Comparison of ENCODE assay signal across 14 cellular contexts in genomic region chr9:137721479-137721878, GRCh38.
A peak's percentile ranks its signal among the peaks of the same experiment; 100 is the strongest.
DNase-seq lines count a peak whose midpoint lies in the region; ATAC-seq and TF ChIP-seq lines count a peak whose summit lies in the region.
"Had no signal": no experiment of that assay in that cellular context is flagged by ENCODE, and none has a peak within 500 bp of the region (broad histone marks: within the 10 kb centered on the region; RNA-seq: fewer than 3 reads in every experiment).

No MANE protein-coding gene starts in this region.

- CTCF ChIA-PET in HEK293 (lab: Yijun Ruan, JAX), result interaction anchor here (0.6 to 0.7 kb wide), 5 partner anchors 12 to 182 kb away, joined by 3 to 5 read pairs (median 3); no protein-coding TSS in a partner anchor
- CTCF ChIA-PET in activated CD4-positive, alpha-beta memory T cell treated with anti-CD3 and anti-CD28 coated beads, Interleukin-2, amount 10 ng/mL, durations not matched to agents 7 days and 5 days (lab: Charles Lee), result no interaction called here

- no peak for ATAC-seq in psoas muscle

- peaks cover 47% of the 10 kb centered on the region for H3K9me3 Mint-ChIP-seq in activated CD4-positive, alpha-beta memory T cell treated with anti-CD3 and anti-CD28 coated beads, Interleukin-2, amount 10 ng/mL, durations not matched to agents 7 days and 5 days

- 95 to 96% (median 96%) methylated on average over 12 of the region's 12 CpGs for WGBS in psoas muscle, 3 donors

- TF ChIP-seq CTCF in HEK293 (tag by site-specific recombination; IDR thresholded peaks at IDR 0.05) (no peak), psoas muscle (IDR thresholded peaks at IDR 0.05) (no peak)

- no peaks in the 10 kb centered on the region for H3K9me3 ChIP-seq in HEK293 (ENCODE audit: control insufficient read depth, insufficient read depth, low read depth, low read length)
- no peaks in the 10 kb centered on the region for H3K9me3 ChIP-seq in psoas muscle

- H3K27ac ChIP-seq in HEK293 (ENCODE audit: extremely low read depth, low read depth, low read length), result no peak overlapping the region
- H3K27ac ChIP-seq in cingulate gyrus (ENCODE audit: low read depth, low read length), result peak overlapping the region; percentile 22
- no peak overlapping the region for H3K27ac ChIP-seq in psoas muscle

- no peaks in the 10 kb centered on the region for H3K4me1 ChIP-seq in HEK293 (ENCODE audit: control insufficient read depth, insufficient read depth, low read length)
- peaks cover 14% of the 10 kb centered on the region for H3K4me1 ChIP-seq in psoas muscle

- H3K27ac Mint-ChIP-seq in activated CD4-positive, alpha-beta memory T cell treated with anti-CD3 and anti-CD28 coated beads, Interleukin-2, amount 10 ng/mL, durations not matched to agents 7 days and 5 days, result peak overlapping the region; percentile 87

- H3K4me1 Mint-ChIP-seq in activated CD4-positive, alpha-beta memory T cell treated with anti-CD3 and anti-CD28 coated beads, Interleukin-2, amount 10 ng/mL, durations not matched to agents 7 days and 5 days, result peaks cover 35% of the 10 kb centered on the region

- POLR2A ChIA-PET in HEK293 (lab: Yijun Ruan, JAX), result no interaction called here
- POLR2A ChIA-PET in activated CD4-positive, alpha-beta memory T cell treated with anti-CD3 and anti-CD28 coated beads, Interleukin-2, amount 10 ng/mL, durations not matched to agents 7 days and 5 days (lab: Charles Lee), result no interaction called here

- peaks cover 87% of the 10 kb centered on the region for H3K36me3 Mint-ChIP-seq in activated CD4-positive, alpha-beta memory T cell treated with anti-CD3 and anti-CD28 coated beads, Interleukin-2, amount 10 ng/mL, durations not matched to agents 7 days and 5 days (ENCODE audit: low read depth)

- H3K4me3 Mint-ChIP-seq in activated CD4-positive, alpha-beta memory T cell treated with anti-CD3 and anti-CD28 coated beads, Interleukin-2, amount 10 ng/mL, durations not matched to agents 7 days and 5 days, result peak overlapping the region; percentile 1

- no peaks in the 10 kb centered on the region for H3K27me3 ChIP-seq in psoas muscle (ENCODE audit: insufficient read depth in 3 of 3, low read length in 2 of 3)

- no peaks in the 10 kb centered on the region for H3K27me3 Mint-ChIP-seq in activated CD4-positive, alpha-beta memory T cell treated with anti-CD3 and anti-CD28 coated beads, Interleukin-2, amount 10 ng/mL, durations not matched to agents 7 days and 5 days

- DNase-seq in activated CD4-positive, alpha-beta memory T cell treated with anti-CD3 and anti-CD28 coated beads, Interleukin-2, amount 10 ng/mL, durations not matched to agents 7 days and 5 days, result no peak
- DNase-seq in stimulated activated CD4-positive, alpha-beta T cell treated with anti-CD3 and anti-CD28 coated beads, Interleukin-15, amount 100 ng/mL, for 24 hours, result peak; percentile 51
- no peak for DNase-seq in NCI-H2171 (lab: John Stamatoyannopoulos, UW)
- no peak for DNase-seq in NCI-H1105 treated with DMSO at 0.1 percent for 48 hours (lab: John Stamatoyannopoulos, UW)
- no peak for DNase-seq in NK-92 (lab: John Stamatoyannopoulos, UW; ENCODE audit: unreplicated experiment)
- no peak for DNase-seq in psoas muscle
- DNase-seq: C1 segment of cervical spinal cord, cortex of kidney, Kasumi-1, kidney, OCI-M1, small intestine had no signal

- H3K36me3 ChIP-seq in HEK293 (ENCODE audit: control insufficient read depth in 2 of 2, insufficient read depth in 1 of 2, low read length in 2 of 2) (peaks cover 0 to 40% of the 10 kb centered on the region in 2 experiments; a peak in 1 of 3 replicates), psoas muscle (ENCODE audit: insufficient read depth in 1 of 2, low read depth in 1 of 2) (peaks cover 2 to 30% of the 10 kb centered on the region in 2 donors)

- intact Hi-C loops in psoas muscle (cut with DNase I), result no loop called here

- H3K4me3 ChIP-seq in HEK293 (ENCODE audit: low read depth, low read length) (no peak overlapping the region), psoas muscle (no peak overlapping the region)

TF ChIP-seq in HEK293, 187 proteins besides CTCF, POLR2A, EP300 and RAD21:
- TF ChIP-seq GLI4 (tag by site-specific recombination; IDR thresholded peaks at IDR 0.05) (no peak), FEZF1 (tag by site-specific recombination; IDR thresholded peaks at IDR 0.05) (no peak), ZFHX2 (tag by site-specific recombination; conservative IDR thresholded peaks at IDR 0.05) (peak; percentile 96), KLF17 (tag by site-specific recombination; IDR thresholded peaks at IDR 0.05) (0 out of 2 replicates have a peak, but pooled peaks have one; percentile 15), ZNF677 (tag by site-specific recombination; IDR thresholded peaks at IDR 0.05) (no peak), ZNF747 (tag by site-specific recombination; IDR thresholded peaks at IDR 0.05) (no peak), ZBTB11 (tag by site-specific recombination; conservative IDR thresholded peaks at IDR 0.05; ENCODE audit: low read depth) (no peak), ZNF670 (tag by site-specific recombination; IDR thresholded peaks at IDR 0.05; ENCODE audit: low read depth) (no peak), OVOL3 (tag by site-specific recombination; IDR thresholded peaks at IDR 0.05) (no peak), EGR2 (tag by site-specific recombination; IDR thresholded peaks at IDR 0.05; ENCODE audit: low read depth) (peak; percentile 93), OSR2 (tag by site-specific recombination; IDR thresholded peaks at IDR 0.05) (no peak), ZNF366 (tag by site-specific recombination; conservative IDR thresholded peaks at IDR 0.05) (no peak), KLF1 (tag by site-specific recombination; IDR thresholded peaks at IDR 0.05) (peak; percentile 56), ZNF266 (tag by site-specific recombination; IDR thresholded peaks at IDR 0.05; ENCODE audit: low read depth) (no peak), ATF2 (tag by site-specific recombination; IDR thresholded peaks at IDR 0.05; ENCODE audit: low read depth) (no peak), WT1 (tag by site-specific recombination; IDR thresholded peaks at IDR 0.05) (no peak), ZNF292 (tag by site-specific recombination; IDR thresholded peaks at IDR 0.05; ENCODE audit: borderline replicate concordance, low read depth) (no peak)
